15 cellular contexts compared by ENCODE assay signal in the genomic region with DNA sequence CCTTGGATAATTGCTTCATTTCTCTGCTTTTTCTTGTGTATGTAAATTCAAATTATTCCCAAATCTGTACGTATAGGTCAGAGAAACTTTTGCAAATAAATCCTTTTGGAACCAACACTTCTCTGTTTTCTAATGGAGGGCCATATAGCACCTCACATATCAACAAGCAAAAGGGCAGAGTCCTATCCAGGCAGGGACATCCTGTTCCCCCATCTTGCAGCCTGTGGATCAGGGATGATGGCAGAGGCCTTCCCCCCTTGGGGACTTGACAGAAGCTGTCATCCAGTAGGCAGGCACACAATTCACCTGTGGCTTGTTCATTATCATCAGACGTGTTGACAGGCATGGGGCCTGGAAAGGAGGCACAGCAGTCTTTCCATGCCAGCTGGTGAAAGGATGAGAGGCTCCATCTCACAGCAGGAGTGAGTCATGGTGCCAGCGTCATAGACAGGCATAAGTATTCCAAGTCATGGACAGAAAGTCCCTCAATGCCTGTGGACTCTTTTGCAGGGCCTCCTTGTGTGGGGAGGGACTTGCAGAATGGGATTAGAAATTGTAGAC. TPM values are rescaled to one million over a fixed set of nuclear protein-coding genes. Genes with fewer than 3 reads are reported as not detected.
DNase-seq lines count a peak whose midpoint lies in the region; ATAC-seq, FAIRE-seq and TF ChIP-seq lines count a peak whose summit lies in the region.
"Had no signal": no experiment of that assay in that cellular context is flagged by ENCODE, and none has a peak within 500 bp of the region (broad histone marks: within the 10 kb centered on the region; RNA-seq: fewer than 3 reads in every experiment).

No MANE protein-coding gene starts in this region.

- H4K20me1 ChIP-seq in hepatocyte (ENCODE audit: insufficient read depth, poor library complexity, severe bottlenecking) = no peaks in the 10 kb centered on the region

- TF ChIP-seq POLR2A in GM12892 (IDR thresholded peaks at IDR 0.05; ENCODE audit: low read depth, low read length) = no peak

- H2AFZ ChIP-seq in hepatocyte = no peak overlapping the region

- H3K9me3 ChIP-seq in HAP-1 = no peaks in the 10 kb centered on the region
- H3K9me3 ChIP-seq in hepatocyte (ENCODE audit: low read depth) = no peaks in the 10 kb centered on the region
- H3K9me3 ChIP-seq: Peyer's patch, psoas muscle had no signal

- H3K4me1 ChIP-seq in HAP-1 (peaks cover 35% of the 10 kb centered on the region), hepatocyte (ENCODE audit: insufficient read depth) (peaks cover 32% of the 10 kb centered on the region)
- H3K4me1 ChIP-seq: Peyer's patch, psoas muscle had no signal

- H3K4me2 ChIP-seq in hepatocyte = peak overlapping the region; percentile 3

- in situ Hi-C loops in HAP-1 (cut with MboI; ENCODE audit: low sequenced_read_pairs) = no loop called here

- WGBS in hepatocyte (ENCODE audit: low lambda C conversion rate, missing lambda C conversion rate) = 64% methylated on average over 3 of the region's 3 CpGs

- H3K27me3 ChIP-seq in HAP-1 (ENCODE audit: low read depth) (no peaks in the 10 kb centered on the region), hepatocyte (no peaks in the 10 kb centered on the region)
- H3K27me3 ChIP-seq: Peyer's patch had no signal

- ATAC-seq in HG02870 (IDR thresholded peaks at IDR 0.05; ENCODE audit: unreplicated experiment) (no peak), HG03460 (IDR thresholded peaks at IDR 0.05; ENCODE audit: unreplicated experiment) (no peak)
- ATAC-seq: GM12878; K562; stimulated activated effector memory CD8-positive, alpha-beta T cell treated with anti-CD3 and anti-CD28 coated beads, Interleukin-12 subunit alpha, Interleukin-12 subunit beta, amount 100 ng/mL, for 72 hours had no signal

- DNase-seq in A172 (ENCODE audit: low spot score) (peak; percentile 63), HAP-1 (ENCODE audit: low spot score in 2 of 2) (peak; percentile 21 to 56), RKO (ENCODE audit: low spot score) (peak; percentile 31), hepatocyte (ENCODE audit: low spot score) (peak; percentile 26), GM12892 (ENCODE audit: insufficient read length) (no peak), HK-2 (ENCODE audit: unreplicated experiment) (no peak)
- DNase-seq: Peyer's patch; psoas muscle; stimulated activated CD4-positive, alpha-beta T cell treated with anti-CD3 and anti-CD28 coated beads, Interleukin-4, amount 100 ng/mL, for 24 hours had no signal

- H3K4me3 ChIP-seq in HAP-1 (no peak overlapping the region), hepatocyte (no peak overlapping the region)
- H3K4me3 ChIP-seq: dorsolateral prefrontal cortex, GM12878, K562, Peyer's patch, psoas muscle had no signal

- no peaks in the 10 kb centered on the region for H3K36me3 ChIP-seq in HAP-1 (replicated peaks)
- no peaks in the 10 kb centered on the region for H3K36me3 ChIP-seq in hepatocyte (replicated peaks; ENCODE audit: insufficient read depth, low read depth)
- H3K36me3 ChIP-seq: Peyer's patch had no signal

- TF ChIP-seq CTCF in hepatocyte (IDR thresholded peaks at IDR 0.05; ENCODE audit: poor library complexity) = no peak

- H3K9me2 ChIP-seq in hepatocyte (replicated peaks; ENCODE audit: insufficient read depth) = no peaks in the 10 kb centered on the region

- H3K79me2 ChIP-seq in hepatocyte = no peaks in the 10 kb centered on the region

- H3K27ac ChIP-seq in hepatocyte = peak overlapping the region; percentile 34
- H3K27ac ChIP-seq: Peyer's patch, psoas muscle had no signal

- FAIRE-seq in GM12892 (lab: Jason Lieb, UNC) = no peak
- FAIRE-seq: GM12878, K562 had no signal

RNA-seq across cellular contexts. Expression of gene PLEKHG1, which starts 31.8 kb away (rescaled TPM):
- 0.21 and 0.48 TPM in 2 replicates for total RNA-seq in A172 (2014; rRNA removed; shearing (Covaris generic))
- 6.3 and 6.8 TPM in 2 replicates for total RNA-seq in hepatocyte
- polyA plus RNA-seq in hepatocyte = 5.6 and 6.3 TPM in 2 replicates
- polyA plus RNA-seq in GM12892 (2012; ENCODE audit: missing spikeins) = 3.3 TPM

Comparison
In these comparisons a context has a peak if more than half of its experiments do, and no peak if none do; other contexts are left out.
1. DNase-seq: peak in A172 (single experiment), HAP-1 (2 of 2), RKO (single experiment) and hepatocyte (single experiment); none in GM12892 (single experiment) and HK-2 (single experiment).